ENCODE assay signal across 8 cellular contexts in the genomic region with DNA sequence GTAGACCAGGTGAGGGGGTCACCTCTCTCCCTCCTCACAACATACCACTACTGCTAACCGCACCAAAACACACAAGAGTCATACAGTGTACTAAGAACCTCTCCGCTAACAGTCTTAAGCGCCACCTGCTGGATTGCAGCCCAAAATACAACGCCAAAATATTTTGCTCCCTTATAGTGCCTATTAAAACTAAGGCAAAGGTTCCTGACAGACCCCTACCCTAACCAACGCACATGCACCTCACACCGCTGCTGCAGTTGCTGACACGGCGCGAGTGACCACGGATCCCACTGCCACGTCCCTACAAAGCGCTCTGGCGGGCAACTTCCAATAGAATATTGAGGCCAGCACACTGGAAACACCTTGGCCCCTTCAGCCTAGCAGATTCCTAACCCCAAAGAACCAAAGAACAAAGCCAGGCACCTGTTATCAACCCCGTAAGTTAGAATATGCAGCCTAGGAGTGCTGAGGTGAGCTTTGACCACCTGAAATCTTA.
DNase-seq lines count a peak whose midpoint lies in the region; ATAC-seq and TF ChIP-seq lines count a peak whose summit lies in the region.

No MANE protein-coding gene starts in this region.

- peaks cover 3% of the 10 kb centered on the region for H3K27me3 Mint-ChIP-seq in nephron progenitor cell (ENCODE audit: low read depth, poor library complexity)

- H3K36me3 Mint-ChIP-seq in nephron progenitor cell (ENCODE audit: low read depth): peaks cover 25% of the 10 kb centered on the region

- ATAC-seq in GM19372 (IDR thresholded peaks at IDR 0.05; ENCODE audit: low read depth, unreplicated experiment): peak; percentile 91
- peak; percentile 97 for ATAC-seq in HG03135 (IDR thresholded peaks at IDR 0.05; ENCODE audit: unreplicated experiment)

- H3K9me3 Mint-ChIP-seq in nephron progenitor cell: peaks cover 48% of the 10 kb centered on the region

- peak; percentile 12 for DNase-seq in NCI-H2196 (lab: John Stamatoyannopoulos, UW; ENCODE audit: unreplicated experiment)
- no peak for DNase-seq in NCI-H2196 treated with DMSO at 0.1 percent for 48 hours (lab: John Stamatoyannopoulos, UW; ENCODE audit: unreplicated experiment)
- DNase-seq in NOMO-1 treated with DMSO at 0.1 percent for 48 hours (lab: John Stamatoyannopoulos, UW; ENCODE audit: unreplicated experiment): peak; percentile 78
- peak; percentile 2 to 46 for DNase-seq in dermis microvascular lymphatic vessel endothelial cell (ENCODE audit: low read depth in 2 of 2)
- DNase-seq in nephron progenitor cell: peak; percentile 57
- no peak for DNase-seq in stimulated activated naive CD4-positive, alpha-beta T cell treated with Interleukin-2 at 50 U/mL for 16 hours (lab: John Stamatoyannopoulos, UW)

- H3K4me1 Mint-ChIP-seq in nephron progenitor cell: peaks cover 12% of the 10 kb centered on the region

- no peak overlapping the region for H3K4me3 Mint-ChIP-seq in nephron progenitor cell

- no peak overlapping the region for H3K27ac Mint-ChIP-seq in nephron progenitor cell

- TF ChIP-seq CTCF in nephron progenitor cell (IDR thresholded peaks at IDR 0.05): peak; percentile 62

Comparison
In these comparisons a context has a peak if more than half of its experiments do, and no peak if none do; other contexts are left out.
1. DNase-seq: peak in NCI-H2196 (single experiment), NOMO-1 treated with DMSO at 0.1 percent for 48 hours (single experiment), dermis microvascular lymphatic vessel endothelial cell (2 of 2) and nephron progenitor cell (single experiment); none in NCI-H2196 treated with DMSO at 0.1 percent for 48 hours (single experiment) and stimulated activated naive CD4-positive, alpha-beta T cell treated with Interleukin-2 at 50 U/mL for 16 hours (single experiment).